In genomic region chr5:9468070-9468388, GRCh38 we compare ENCODE assay signal across 1 cellular context.
TF ChIP-seq lines count a peak whose summit lies in the region.

No MANE protein-coding gene starts in this region.

TF ChIP-seq in SK-N-SH treated with all-trans-retinoic acid at 6 μM for 48 hours, 23 proteins besides CTCF, POLR2A, EP300 and RAD21 (continued from another document):
- TF ChIP-seq TSHZ2 (CRISPR knock-in tag; IDR thresholded peaks at IDR 0.05) (no peak), TCF4 (CRISPR knock-in tag; IDR thresholded peaks at IDR 0.05; ENCODE audit: borderline replicate concordance) (no peak)
